1 cellular context compared by ENCODE assay signal in the genomic region with DNA sequence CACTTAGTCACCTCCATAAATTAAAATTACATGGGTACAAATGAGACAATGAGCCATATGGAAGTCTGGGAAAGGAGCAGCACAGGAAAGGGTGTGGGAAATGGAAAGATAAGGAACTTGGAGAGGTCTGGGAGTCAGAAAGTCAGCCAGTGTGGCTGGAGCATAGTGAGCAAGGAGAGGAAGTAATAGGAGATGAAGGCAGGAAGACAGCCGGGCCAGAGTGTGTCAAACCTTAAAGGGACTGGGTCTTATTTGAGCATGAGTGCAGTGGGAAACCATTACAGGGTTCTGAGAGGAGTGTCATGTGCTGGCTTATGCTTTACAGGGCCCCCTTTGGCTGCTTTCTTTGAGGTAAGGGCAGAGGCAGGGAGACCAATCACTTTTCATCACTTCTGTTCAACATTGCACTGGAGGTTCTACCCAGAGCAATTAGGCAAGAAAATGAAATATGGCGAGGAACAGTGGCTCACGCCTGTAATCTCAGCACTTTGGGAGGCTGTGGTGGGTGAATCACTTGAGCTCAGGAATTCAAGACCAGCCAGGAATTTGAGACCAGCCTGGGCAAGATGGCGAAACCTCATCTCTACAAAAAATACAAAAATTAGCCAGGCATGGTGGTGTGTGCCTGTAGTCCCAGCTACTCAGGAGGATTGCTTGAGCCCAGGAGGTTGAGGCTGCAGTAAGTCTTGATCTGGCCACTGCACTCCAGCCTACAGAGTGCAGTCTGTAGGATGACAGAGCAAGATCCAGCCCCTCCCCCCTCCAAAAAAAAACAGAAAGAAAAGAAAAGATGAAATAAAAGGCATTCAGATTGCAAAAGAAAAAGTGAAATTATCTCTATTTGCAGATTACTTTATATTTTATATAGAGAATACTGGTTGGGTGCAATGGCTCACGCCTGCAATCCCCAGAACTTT.
TF ChIP-seq lines count a peak whose summit lies in the region.

No MANE protein-coding gene starts in this region.

TF ChIP-seq in HepG2, 621 proteins besides CTCF, POLR2A, EP300 and RAD21:
- TF ChIP-seq ZBTB8A (CRISPR knock-in tag; IDR thresholded peaks at IDR 0.05; ENCODE audit: borderline replicate concordance, low read depth) (no peak), ZSCAN30 (CRISPR knock-in tag; IDR thresholded peaks at IDR 0.05) (no peak), ZNF577 (CRISPR knock-in tag; IDR thresholded peaks at IDR 0.05; ENCODE audit: borderline replicate concordance, low read depth) (no peak), ZNF382 (CRISPR knock-in tag; IDR thresholded peaks at IDR 0.05; ENCODE audit: borderline replicate concordance) (no peak), EED (CRISPR knock-in tag; IDR thresholded peaks at IDR 0.05) (no peak), XBP1 (CRISPR knock-in tag; IDR thresholded peaks at IDR 0.05) (no peak), ZNF850 (CRISPR knock-in tag; conservative IDR thresholded peaks at IDR 0.05) (no peak), ZBTB7A (CRISPR knock-in tag; IDR thresholded peaks at IDR 0.05) (no peak)
- TF ChIP-seq, protein P1, sequence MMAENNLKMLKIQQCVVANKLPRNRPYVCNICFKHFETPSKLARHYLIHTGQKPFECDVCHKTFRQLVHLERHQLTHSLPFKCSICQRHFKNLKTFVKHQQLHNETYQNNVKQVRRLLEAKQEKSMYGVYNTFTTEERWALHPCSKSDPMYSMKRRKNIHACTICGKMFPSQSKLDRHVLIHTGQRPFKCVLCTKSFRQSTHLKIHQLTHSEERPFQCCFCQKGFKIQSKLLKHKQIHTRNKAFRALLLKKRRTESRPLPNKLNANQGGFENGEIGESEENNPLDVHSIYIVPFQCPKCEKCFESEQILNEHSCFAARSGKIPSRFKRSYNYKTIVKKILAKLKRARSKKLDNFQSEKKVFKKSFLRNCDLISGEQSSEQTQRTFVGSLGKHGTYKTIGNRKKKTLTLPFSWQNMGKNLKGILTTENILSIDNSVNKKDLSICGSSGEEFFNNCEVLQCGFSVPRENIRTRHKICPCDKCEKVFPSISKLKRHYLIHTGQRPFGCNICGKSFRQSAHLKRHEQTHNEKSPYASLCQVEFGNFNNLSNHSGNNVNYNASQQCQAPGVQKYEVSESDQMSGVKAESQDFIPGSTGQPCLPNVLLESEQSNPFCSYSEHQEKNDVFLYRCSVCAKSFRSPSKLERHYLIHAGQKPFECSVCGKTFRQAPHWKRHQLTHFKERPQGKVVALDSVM (CRISPR knock-in tag; IDR thresholded peaks at IDR 0.05): no peak
- TF ChIP-seq, protein P2, sequence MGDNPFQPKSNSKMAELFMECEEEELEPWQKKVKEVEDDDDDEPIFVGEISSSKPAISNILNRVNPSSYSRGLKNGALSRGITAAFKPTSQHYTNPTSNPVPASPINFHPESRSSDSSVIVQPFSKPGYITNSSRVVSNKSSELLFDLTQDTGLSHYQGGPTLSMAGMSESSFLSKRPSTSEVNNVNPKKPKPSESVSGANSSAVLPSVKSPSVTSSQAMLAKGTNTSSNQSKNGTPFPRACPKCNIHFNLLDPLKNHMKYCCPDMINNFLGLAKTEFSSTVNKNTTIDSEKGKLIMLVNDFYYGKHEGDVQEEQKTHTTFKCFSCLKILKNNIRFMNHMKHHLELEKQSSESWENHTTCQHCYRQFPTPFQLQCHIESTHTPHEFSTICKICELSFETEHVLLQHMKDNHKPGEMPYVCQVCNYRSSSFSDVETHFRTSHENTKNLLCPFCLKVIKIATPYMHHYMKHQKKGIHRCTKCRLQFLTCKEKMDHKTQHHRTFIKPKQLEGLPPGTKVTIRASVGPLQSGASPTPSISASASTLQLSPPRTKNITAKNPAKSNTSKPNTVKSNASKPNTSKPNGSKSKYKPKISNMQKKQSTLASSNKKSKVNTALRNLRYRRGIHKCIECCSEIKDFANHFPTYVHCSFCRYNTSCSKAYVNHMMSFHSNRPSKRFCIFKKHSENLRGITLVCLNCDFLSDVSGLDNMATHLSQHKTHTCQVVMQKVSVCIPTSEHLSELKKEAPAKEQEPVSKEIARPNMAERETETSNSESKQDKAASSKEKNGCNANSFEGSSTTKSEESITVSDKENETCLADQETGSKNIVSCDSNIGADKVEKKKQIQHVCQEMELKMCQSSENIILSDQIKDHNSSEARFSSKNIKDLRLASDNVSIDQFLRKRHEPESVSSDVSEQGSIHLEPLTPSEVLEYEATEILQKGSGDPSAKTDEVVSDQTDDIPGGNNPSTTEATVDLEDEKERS (CRISPR knock-in tag; IDR thresholded peaks at IDR 0.05): no peak
